In genomic region chr1:73820843-73821242, GRCh38 we compare ENCODE assay signal across 18 cellular contexts.
"Had no signal": no experiment of that assay in that cellular context is flagged by ENCODE, and none has a peak within 500 bp of the region (broad histone marks: within the 10 kb centered on the region; RNA-seq: fewer than 3 reads in every experiment).

No MANE protein-coding gene starts in this region.

- H3K4me1 ChIP-seq: ascending aorta, esophagus squamous epithelium, lower lobe of right lung, sigmoid colon, suprapubic skin, upper lobe of left lung had no signal

- H3K9me3 ChIP-seq: ascending aorta, esophagus squamous epithelium, lower lobe of right lung, ovary, suprapubic skin, upper lobe of left lung had no signal

- ATAC-seq: activated CD8-positive, alpha-beta T cell treated with anti-CD3 and anti-CD28 coated beads, Interleukin-2, amount 10 ng/mL, durations not matched to agents 7 days and 5 days; activated naive CD8-positive, alpha-beta T cell treated with anti-CD3 and anti-CD28 coated beads, Interleukin-2, amount 50 U/mL, for 24 hours; left cardiac atrium; lower lobe of right lung had no signal

- H3K36me3 ChIP-seq: ascending aorta, esophagus squamous epithelium, lower lobe of right lung, neural progenitor cell, ovary, sigmoid colon, suprapubic skin, upper lobe of left lung had no signal

- H2AFZ ChIP-seq: neural progenitor cell had no signal

- H3K9ac ChIP-seq: neural progenitor cell had no signal

- H3K4me3 ChIP-seq: ascending aorta, esophagus squamous epithelium, lower lobe of right lung, neural progenitor cell, ovary, sigmoid colon, suprapubic skin, upper lobe of left lung had no signal

- H3K4me2 ChIP-seq: neural progenitor cell had no signal

- H3K27ac ChIP-seq: ascending aorta, esophagus squamous epithelium, lower lobe of right lung, neural progenitor cell, ovary, sigmoid colon, suprapubic skin, upper lobe of left lung had no signal

- DNase-seq: activated CD4-positive, alpha-beta T cell treated with anti-CD3 and anti-CD28 coated beads for 4 hours; activated CD8-positive, alpha-beta memory T cell treated with anti-CD3 and anti-CD28 coated beads, Interleukin-2, amount 50 U/mL, for 48 hours; activated CD8-positive, alpha-beta T cell treated with anti-CD3 and anti-CD28 coated beads, Interleukin-2, amount 10 ng/mL, durations not matched to agents 7 days and 5 days; activated naive CD4-positive, alpha-beta T cell treated with Interleukin-2 at 50 U/mL for 16 hours; activated naive CD8-positive, alpha-beta T cell treated with anti-CD3 and anti-CD28 coated beads, Interleukin-2, amount 50 U/mL, for 24 hours; esophagus squamous epithelium; foreskin fibroblast; glutamatergic neuron; left cardiac atrium; lower lobe of right lung; midbrain; ovary; sigmoid colon; stimulated activated naive CD4-positive, alpha-beta T cell treated with Interleukin-2 at 50 U/mL for 16 hours; upper lobe of left lung had no signal

- H3K27me3 ChIP-seq: ascending aorta, esophagus squamous epithelium, neural progenitor cell, ovary, sigmoid colon, suprapubic skin, upper lobe of left lung had no signal
